In the genomic region with DNA sequence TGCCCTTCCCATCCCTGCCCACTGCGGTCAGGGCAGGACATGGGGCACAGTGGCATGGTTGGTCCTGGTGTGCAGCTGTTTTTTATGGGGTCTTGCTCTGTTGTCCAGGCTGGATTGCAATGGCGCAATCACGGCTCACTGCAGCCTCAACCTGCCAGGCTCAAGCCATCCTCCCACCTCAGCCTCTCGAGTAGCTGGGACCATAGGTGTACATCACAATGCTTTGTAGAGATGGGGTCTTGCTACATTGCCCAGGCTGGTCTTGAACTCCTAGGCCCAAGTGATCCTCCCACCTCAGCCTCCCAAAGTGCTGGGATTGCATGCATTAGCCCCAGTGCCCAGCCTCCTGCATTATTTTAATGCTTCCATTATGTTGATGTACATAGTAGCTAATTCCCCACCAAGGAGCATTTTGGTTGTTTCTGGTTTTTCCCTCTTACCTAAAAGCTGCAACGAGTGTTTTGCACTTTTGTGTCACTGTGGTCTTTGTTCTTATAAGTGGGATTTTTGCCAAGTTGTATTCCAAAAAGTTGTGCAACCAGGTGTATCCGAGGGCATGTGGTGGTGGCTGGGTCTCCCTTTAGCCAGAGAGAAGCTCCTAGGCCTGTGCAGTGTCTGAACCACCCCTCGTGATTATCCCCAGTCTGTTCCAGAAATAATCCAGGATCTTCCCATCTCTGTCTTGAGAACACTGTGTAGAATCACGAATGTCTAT, we compare ENCODE assay signal across 26 cellular contexts.
"Had no signal": no experiment of that assay in that cellular context is flagged by ENCODE, and none has a peak within 500 bp of the region (broad histone marks: within the 10 kb centered on the region; RNA-seq: fewer than 3 reads in every experiment).

No MANE protein-coding gene starts in this region.

- H3K9me3 ChIP-seq: ascending aorta, Peyer's patch, SJSA1 had no signal

- H3K4me1 ChIP-seq: ascending aorta, Peyer's patch, SJSA1 had no signal

- H3K27me3 Mint-ChIP-seq: activated B cell treated with CpG ODN at 0.5 μM for 24 hours; activated CD4-positive, alpha-beta T cell treated with anti-CD3 and anti-CD28 coated beads, Interleukin-2, amount 10 ng/mL, durations not matched to agents 24 days and 14 days; activated CD8-positive, alpha-beta memory T cell treated with anti-CD3 and anti-CD28 coated beads, Interleukin-2, amount 10 ng/mL, durations not matched to agents 7 days and 5 days; activated naive CD8-positive, alpha-beta T cell treated with anti-CD3 and anti-CD28 coated beads, Interleukin-2, amount 50 U/mL, for 24 hours; activated T-cell treated with anti-CD3 and anti-CD28 coated beads, Interleukin-2, amount 50 U/mL, for 24 hours; brain had no signal

- DNase-seq: activated B cell treated with CpG ODN at 0.5 μM for 24 hours; activated CD4-positive, alpha-beta T cell treated with anti-CD3 and anti-CD28 coated beads for 1 hour; activated CD8-positive, alpha-beta memory T cell treated with anti-CD3 and anti-CD28 coated beads, Interleukin-2, amount 10 ng/mL, durations not matched to agents 7 days and 5 days; activated effector memory CD4-positive, alpha-beta T cell treated with Interleukin-2 at 50 U/mL for 16 hours; activated T-cell treated with anti-CD3 and anti-CD28 coated beads, Interleukin-2, amount 50 U/mL, for 24 hours; amniotic stem cell; MM.1S; NCI-H1105; NCI-H1436 treated with DMSO at 0.1 percent for 48 hours; NCI-H187 treated with DMSO at 0.1 percent for 48 hours; NCI-H2107; NCI-H2171 treated with DMSO at 0.1 percent for 48 hours; NCI-H226; Right ventricle myocardium superior; T-helper 9 cell had no signal

- H3K4me3 Mint-ChIP-seq: activated B cell treated with CpG ODN at 0.5 μM for 24 hours; activated CD4-positive, alpha-beta T cell treated with anti-CD3 and anti-CD28 coated beads, Interleukin-2, amount 10 ng/mL, durations not matched to agents 24 days and 14 days; activated CD8-positive, alpha-beta memory T cell treated with anti-CD3 and anti-CD28 coated beads, Interleukin-2, amount 10 ng/mL, durations not matched to agents 7 days and 5 days; activated naive CD8-positive, alpha-beta T cell treated with anti-CD3 and anti-CD28 coated beads, Interleukin-2, amount 50 U/mL, for 24 hours; activated T-cell treated with anti-CD3 and anti-CD28 coated beads, Interleukin-2, amount 50 U/mL, for 24 hours; activated T-helper 1 cell treated with anti-CD3 and anti-CD28 coated beads, Interleukin-12 subunit alpha, Interleukin-12 subunit beta, Interleukin-2, Interleukin-4 antibody, amounts not matched to agents 30 ng/mL and 10 ng/mL and 1 ng/mL, durations not matched to agents 14 hours and 24 hours and 36 hours; brain; T-helper 1 cell treated with Interleukin-12 subunit alpha and Interleukin-12 subunit beta and Interleukin-4 antibody, amounts not matched to agents 30 μg/mL and 1 μg/mL, for 36 hours had no signal

- H3K4me3 ChIP-seq: ascending aorta, cardiac muscle cell, Peyer's patch, SJSA1 had no signal

- H3K27ac Mint-ChIP-seq: activated B cell treated with CpG ODN at 0.5 μM for 24 hours; activated CD4-positive, alpha-beta T cell treated with anti-CD3 and anti-CD28 coated beads, Interleukin-2, amount 10 ng/mL, durations not matched to agents 24 days and 14 days; activated CD8-positive, alpha-beta memory T cell treated with anti-CD3 and anti-CD28 coated beads, Interleukin-2, amount 10 ng/mL, durations not matched to agents 7 days and 5 days; activated naive CD8-positive, alpha-beta T cell treated with anti-CD3 and anti-CD28 coated beads, Interleukin-2, amount 50 U/mL, for 24 hours; activated T-cell treated with anti-CD3 and anti-CD28 coated beads, Interleukin-2, amount 50 U/mL, for 24 hours; activated T-helper 1 cell treated with anti-CD3 and anti-CD28 coated beads, Interleukin-12 subunit alpha, Interleukin-12 subunit beta, Interleukin-2, Interleukin-4 antibody, amounts not matched to agents 30 ng/mL and 10 ng/mL and 1 ng/mL, durations not matched to agents 14 hours and 24 hours and 36 hours; brain; T-helper 1 cell treated with Interleukin-12 subunit alpha and Interleukin-12 subunit beta and Interleukin-4 antibody, amounts not matched to agents 30 μg/mL and 1 μg/mL, for 36 hours had no signal

- H3K9me3 Mint-ChIP-seq: activated B cell treated with CpG ODN at 0.5 μM for 24 hours; activated CD4-positive, alpha-beta T cell treated with anti-CD3 and anti-CD28 coated beads, Interleukin-2, amount 10 ng/mL, durations not matched to agents 24 days and 14 days; activated naive CD4-positive, alpha-beta T cell treated with anti-CD3 and anti-CD28 coated beads, Interleukin-2, amount 50 U/mL, for 72 hours; activated naive CD8-positive, alpha-beta T cell treated with anti-CD3 and anti-CD28 coated beads, Interleukin-2, amount 50 U/mL, for 24 hours; activated T-cell treated with anti-CD3 and anti-CD28 coated beads, Interleukin-2, amount 50 U/mL, for 24 hours; activated T-helper 1 cell treated with anti-CD3 and anti-CD28 coated beads, Interleukin-12 subunit alpha, Interleukin-12 subunit beta, Interleukin-2, Interleukin-4 antibody, amounts not matched to agents 30 ng/mL and 10 ng/mL and 1 ng/mL, durations not matched to agents 14 hours and 24 hours and 36 hours; brain; T-helper 1 cell treated with Interleukin-12 subunit alpha and Interleukin-12 subunit beta and Interleukin-4 antibody, amounts not matched to agents 30 μg/mL and 1 μg/mL, for 36 hours had no signal

- H3K27ac ChIP-seq: ascending aorta, cardiac muscle cell, Peyer's patch, RWPE1, SJSA1 had no signal

- H3K4me1 Mint-ChIP-seq: activated B cell treated with CpG ODN at 0.5 μM for 24 hours; activated CD4-positive, alpha-beta T cell treated with anti-CD3 and anti-CD28 coated beads, Interleukin-2, amount 10 ng/mL, durations not matched to agents 24 days and 14 days; activated CD8-positive, alpha-beta memory T cell treated with anti-CD3 and anti-CD28 coated beads, Interleukin-2, amount 10 ng/mL, durations not matched to agents 7 days and 5 days; activated naive CD8-positive, alpha-beta T cell treated with anti-CD3 and anti-CD28 coated beads, Interleukin-2, amount 50 U/mL, for 24 hours; brain had no signal

- H3K27me3 ChIP-seq: ascending aorta, cardiac muscle cell, Peyer's patch, SJSA1 had no signal

- ATAC-seq: activated CD8-positive, alpha-beta memory T cell treated with anti-CD3 and anti-CD28 coated beads, Interleukin-2, amount 10 ng/mL, durations not matched to agents 7 days and 5 days; activated naive CD8-positive, alpha-beta T cell treated with anti-CD3 and anti-CD28 coated beads, Interleukin-2, amount 50 U/mL, for 24 hours had no signal
